7 cellular contexts compared by ENCODE assay signal in genomic region chr1:235648954-235649721, GRCh38. TPM values are rescaled to one million over a fixed set of nuclear protein-coding genes. Genes with fewer than 3 reads are reported as not detected.
DNase-seq lines count a peak whose midpoint lies in the region; ATAC-seq and TF ChIP-seq lines count a peak whose summit lies in the region.

No MANE protein-coding gene starts in this region.

- no peaks in the 10 kb centered on the region for H3K36me3 ChIP-seq in RWPE2 (ENCODE audit: low read depth)

- peaks cover 19% of the 10 kb centered on the region for H3K27me3 ChIP-seq in RWPE2 (ENCODE audit: insufficient read depth, poor library complexity, severe bottlenecking)

- H3K4me3 Mint-ChIP-seq in activated naive CD4-positive, alpha-beta T cell treated with anti-CD3 and anti-CD28 coated beads, Interleukin-2, amount 50 U/mL, for 24 hours = peak overlapping the region; percentile 83
- H3K4me3 Mint-ChIP-seq in progenitor cell of endocrine pancreas (ENCODE audit: low read depth) = peak overlapping the region; percentile 80

- ATAC-seq in HG02981 (IDR thresholded peaks at IDR 0.05; ENCODE audit: unreplicated experiment) (peak; percentile 52), RWPE2 (ENCODE audit: low read depth) (peak; percentile 65), Right ventricle myocardium superior (ENCODE audit: poor library complexity) (peak; percentile 91)

- peak; percentile 30 for DNase-seq in GM12865 (ENCODE audit: low read depth)
- DNase-seq in RWPE2 (ENCODE audit: low spot score) = no peak
- DNase-seq in Right ventricle myocardium superior = peak; percentile 63
- peak; percentile 62 for DNase-seq in progenitor cell of endocrine pancreas (ENCODE audit: low spot score, unreplicated experiment)
- no peak for DNase-seq in NCI-H510A (lab: John Stamatoyannopoulos, UW)

- H3K4me3 ChIP-seq in GM12865 (ENCODE audit: low read depth, low read length) = peak overlapping the region; percentile 38
- H3K4me3 ChIP-seq in RWPE2 (ENCODE audit: severe bottlenecking) = peak overlapping the region; percentile 37

- peak overlapping the region; percentile 13 for H3K27ac Mint-ChIP-seq in activated naive CD4-positive, alpha-beta T cell treated with anti-CD3 and anti-CD28 coated beads, Interleukin-2, amount 50 U/mL, for 24 hours
- H3K27ac Mint-ChIP-seq in progenitor cell of endocrine pancreas = peak overlapping the region; percentile 95

- peaks cover 47% of the 10 kb centered on the region for H3K27me3 Mint-ChIP-seq in activated naive CD4-positive, alpha-beta T cell treated with anti-CD3 and anti-CD28 coated beads, Interleukin-2, amount 50 U/mL, for 24 hours
- peaks cover 58% of the 10 kb centered on the region for H3K27me3 Mint-ChIP-seq in progenitor cell of endocrine pancreas

- H3K9me3 Mint-ChIP-seq in activated naive CD4-positive, alpha-beta T cell treated with anti-CD3 and anti-CD28 coated beads, Interleukin-2, amount 50 U/mL, for 24 hours = peaks cover 11% of the 10 kb centered on the region
- H3K9me3 Mint-ChIP-seq in progenitor cell of endocrine pancreas (ENCODE audit: low read depth) = no peaks in the 10 kb centered on the region

- H3K9me3 ChIP-seq in RWPE2 (ENCODE audit: severe bottlenecking) = no peaks in the 10 kb centered on the region

- peaks cover 18% of the 10 kb centered on the region for H3K4me1 Mint-ChIP-seq in activated naive CD4-positive, alpha-beta T cell treated with anti-CD3 and anti-CD28 coated beads, Interleukin-2, amount 50 U/mL, for 24 hours
- peaks cover 12% of the 10 kb centered on the region for H3K4me1 Mint-ChIP-seq in progenitor cell of endocrine pancreas (ENCODE audit: low read depth)

- intact Hi-C loops in Right ventricle myocardium superior (cut with DNase I) = no loop called here

- TF ChIP-seq CTCF in GM12865 (IDR thresholded peaks at IDR 0.05; ENCODE audit: insufficient read depth, low read depth, low read length, missing control alignments) (no peak), RWPE2 (IDR thresholded peaks at IDR 0.05; ENCODE audit: poor library complexity, severe bottlenecking) (no peak), progenitor cell of endocrine pancreas (IDR thresholded peaks at IDR 0.05; ENCODE audit: unreplicated experiment) (no peak)

- H3K27ac ChIP-seq in RWPE2 (ENCODE audit: poor library complexity, severe bottlenecking) = no peak overlapping the region

- H3K4me1 ChIP-seq in RWPE2 (ENCODE audit: insufficient read depth, poor library complexity, severe bottlenecking) = no peaks in the 10 kb centered on the region

- H3K36me3 Mint-ChIP-seq in activated naive CD4-positive, alpha-beta T cell treated with anti-CD3 and anti-CD28 coated beads, Interleukin-2, amount 50 U/mL, for 24 hours = peaks cover 5% of the 10 kb centered on the region
- no peaks in the 10 kb centered on the region for H3K36me3 Mint-ChIP-seq in progenitor cell of endocrine pancreas (ENCODE audit: insufficient read depth)

RNA-seq across cellular contexts. Expression of gene GNG4, which starts 0.4 kb away (rescaled TPM):
- total RNA-seq in Right ventricle myocardium superior (not detected), progenitor cell of endocrine pancreas (19.6 and 26.7 TPM in 2 replicates)

Comparison
In these comparisons a context has a peak if more than half of its experiments do, and no peak if none do; other contexts are left out.
1. DNase-seq: peak in GM12865 (single experiment), Right ventricle myocardium superior (single experiment) and progenitor cell of endocrine pancreas (single experiment); none in RWPE2 (single experiment) and NCI-H510A (single experiment).
2. RNA of gene GNG4, which starts 0.4 kb away (total RNA-seq): 19.6 to 26.7 TPM in progenitor cell of endocrine pancreas; not detected in Right ventricle myocardium superior (single experiment); every median in the first group is over 10 times any median in the second.
3. Peak in every context shown above with its lines, with median percentiles within 50 percentile points of each other: ATAC-seq.